Comparison of ENCODE assay signal across 8 cellular contexts in the genomic region with DNA sequence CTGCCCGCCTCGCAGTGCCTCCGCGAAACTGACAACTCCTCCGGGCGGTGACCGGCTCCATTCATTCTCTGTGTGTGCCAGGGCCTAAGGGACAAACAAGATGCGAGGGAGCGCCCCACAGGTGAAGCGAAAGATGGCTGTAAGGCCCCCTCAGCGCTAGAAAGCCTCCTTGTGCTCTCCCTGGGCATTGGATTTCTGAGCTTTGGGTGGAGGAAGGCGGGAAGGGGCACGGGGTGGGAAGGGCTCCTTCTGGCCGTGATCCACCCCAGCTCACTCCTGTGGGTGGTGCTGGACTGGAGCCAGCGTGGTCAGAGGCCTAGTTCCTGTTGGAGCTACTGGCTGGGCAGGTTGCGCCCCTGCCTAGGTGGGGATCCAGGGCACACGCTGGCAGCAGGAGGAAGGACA. TPM values are rescaled to one million over a fixed set of nuclear protein-coding genes. Genes with fewer than 3 reads are reported as not detected.
DNase-seq lines count a peak whose midpoint lies in the region; ATAC-seq, FAIRE-seq and TF ChIP-seq lines count a peak whose summit lies in the region.

No MANE protein-coding gene starts in this region.

- WGBS in small intestine, 3 donors, result 10 to 27% (median 17%) methylated on average over 17 of the region's 17 CpGs

- no peak for ATAC-seq in T-cell (replicated peaks in 1 of 4)
- no peak for ATAC-seq in GM18870 (IDR thresholded peaks at IDR 0.05; ENCODE audit: unreplicated experiment)
- no peak for ATAC-seq in GM18861 (IDR thresholded peaks at IDR 0.05; ENCODE audit: unreplicated experiment)

- no peaks in the 10 kb centered on the region for H3K36me3 ChIP-seq in small intestine (ENCODE audit: control insufficient read depth in 2 of 2, insufficient read depth in 2 of 2, low read length in 2 of 2)

- no peaks in the 10 kb centered on the region for H3K9me3 ChIP-seq in small intestine (ENCODE audit: control insufficient read depth, low read depth)

- H3K27me3 Mint-ChIP-seq in T-helper 1 cell treated with Interleukin-12 subunit alpha and Interleukin-12 subunit beta and Interleukin-4 antibody, amounts not matched to agents 30 μg/mL and 1 μg/mL, for 36 hours (ENCODE audit: low read depth), result peaks cover 56% of the 10 kb centered on the region
- H3K27me3 Mint-ChIP-seq in T-cell (peaks cover 1 to 2% of the 10 kb centered on the region in 2 donors), glutamatergic neuron (ENCODE audit: unreplicated experiment) (no peaks in the 10 kb centered on the region)

- DNase-seq in T-helper 1 cell (no peak), T-cell (no peak), glutamatergic neuron (no peak), small intestine (peak; percentile 83), HuH-7.5 (ENCODE audit: low spot score) (no peak)

- POLR2A ChIA-PET in T-cell (lab: Charles Lee), result no interaction called here

- H3K36me3 Mint-ChIP-seq in T-helper 1 cell treated with Interleukin-12 subunit alpha and Interleukin-12 subunit beta and Interleukin-4 antibody, amounts not matched to agents 30 μg/mL and 1 μg/mL, for 36 hours (ENCODE audit: low read depth), result no peaks in the 10 kb centered on the region
- peaks cover 12% of the 10 kb centered on the region for H3K36me3 Mint-ChIP-seq in T-cell
- H3K36me3 Mint-ChIP-seq in glutamatergic neuron (ENCODE audit: unreplicated experiment), result no peaks in the 10 kb centered on the region

- H3K27me3 ChIP-seq in small intestine (ENCODE audit: control insufficient read depth in 2 of 2, insufficient read depth in 2 of 2, low read length in 2 of 2), result no peaks in the 10 kb centered on the region

- TF ChIP-seq CTCF in glutamatergic neuron (IDR thresholded peaks at IDR 0.05; ENCODE audit: partially characterized antibody, unreplicated experiment), result no peak

- peak overlapping the region; percentile 73 for H3K4me3 Mint-ChIP-seq in T-helper 1 cell treated with Interleukin-12 subunit alpha and Interleukin-12 subunit beta and Interleukin-4 antibody, amounts not matched to agents 30 μg/mL and 1 μg/mL, for 36 hours
- H3K4me3 Mint-ChIP-seq in T-cell (peak overlapping the region; percentile 81 to 88 (median 86)), glutamatergic neuron (ENCODE audit: unreplicated experiment) (peak overlapping the region; percentile 83)

- H3K4me1 ChIP-seq in small intestine (ENCODE audit: control insufficient read depth in 2 of 2, insufficient read depth in 1 of 2, low read depth in 1 of 2, low read length in 1 of 2), result peaks cover 0 to 16% of the 10 kb centered on the region in 2 donors

- H3K27ac Mint-ChIP-seq in T-helper 1 cell treated with Interleukin-12 subunit alpha and Interleukin-12 subunit beta and Interleukin-4 antibody, amounts not matched to agents 30 μg/mL and 1 μg/mL, for 36 hours, result no peak overlapping the region
- no peak overlapping the region for H3K27ac Mint-ChIP-seq in T-cell
- no peak overlapping the region for H3K27ac Mint-ChIP-seq in glutamatergic neuron (ENCODE audit: unreplicated experiment)

- H3K4me1 Mint-ChIP-seq in T-helper 1 cell treated with Interleukin-12 subunit alpha and Interleukin-12 subunit beta and Interleukin-4 antibody, amounts not matched to agents 30 μg/mL and 1 μg/mL, for 36 hours (ENCODE audit: low read depth), result peaks cover 11% of the 10 kb centered on the region
- H3K4me1 Mint-ChIP-seq in T-cell, result peaks cover 28 to 43% (median 33%) of the 10 kb centered on the region in 3 donors
- H3K4me1 Mint-ChIP-seq in glutamatergic neuron (ENCODE audit: low read depth, unreplicated experiment), result peaks cover 9% of the 10 kb centered on the region

- no peaks in the 10 kb centered on the region for H3K9me3 Mint-ChIP-seq in T-helper 1 cell treated with Interleukin-12 subunit alpha and Interleukin-12 subunit beta and Interleukin-4 antibody, amounts not matched to agents 30 μg/mL and 1 μg/mL, for 36 hours
- peaks cover 0 to 4% (median 0%) of the 10 kb centered on the region in 3 donors for H3K9me3 Mint-ChIP-seq in T-cell
- H3K9me3 Mint-ChIP-seq in glutamatergic neuron (ENCODE audit: unreplicated experiment), result peaks cover 2% of the 10 kb centered on the region

- CTCF ChIA-PET in T-cell (lab: Charles Lee), result interaction anchor here in 1 of 2 donors (0.8 kb wide), 1 partner anchor 115 kb away, joined by 3 read pairs; no protein-coding TSS in a partner anchor

- peak overlapping the region; percentile 2 to 57 for H3K27ac ChIP-seq in small intestine (ENCODE audit: low read depth in 1 of 2, low read length in 1 of 2)

- H3K4me3 ChIP-seq in small intestine (ENCODE audit: low read depth in 1 of 2, low read length in 2 of 2), result peak overlapping the region in 1 of 2 donors; percentile 73

- FAIRE-seq in small intestine (lab: Jason Lieb, UNC), result no peak

RNA-seq across cellular contexts. Expression of a gene that starts 0.9 kb away (rescaled TPM):
- total RNA-seq in T-cell, result 10 to 100 TPM in 4 of 5 donors, 1 to 10 TPM in 1; 9.5 to 11.7 (median 11.6) TPM
- total RNA-seq in glutamatergic neuron (ENCODE audit: unreplicated experiment), result 2.7 TPM
- 10 to 100 TPM in 2 of 3 donors, 1 to 10 TPM in 1; 7.8 to 18.1 (median 17.2) TPM for polyA plus RNA-seq in small intestine

RNA-seq across cellular contexts. Expression of a gene that starts 12.1 kb away (rescaled TPM):
- 10 to 100 TPM; 11.7 to 19.0 (median 14.1) TPM for total RNA-seq in T-cell
- total RNA-seq in glutamatergic neuron (ENCODE audit: unreplicated experiment), result 15.9 TPM
- 10 to 100 TPM; 17.3 to 20.1 (median 18.4) TPM for polyA plus RNA-seq in small intestine
